ENCODE assay signal across 38 cellular contexts in genomic region chr19:22261596-22261995, GRCh38. TPM values are rescaled to one million over a fixed set of nuclear protein-coding genes. Genes with fewer than 3 reads are reported as not detected.
"Had no signal": no experiment of that assay in that cellular context is flagged by ENCODE, and none has a peak within 500 bp of the region (broad histone marks: within the 10 kb centered on the region; RNA-seq: fewer than 3 reads in every experiment).

No MANE protein-coding gene starts in this region.

- DNase-seq: activated B cell treated with CpG ODN at 0.5 μM for 24 hours; activated CD4-positive, alpha-beta memory T cell treated with anti-CD3 and anti-CD28 coated beads for 36 hours; activated CD4-positive, alpha-beta T cell treated with anti-CD3 and anti-CD28 coated beads for 4 hours; activated CD4-positive, alpha-beta T cell treated with anti-CD3 and anti-CD28 coated beads, Interleukin-2, amount 10 ng/mL, durations not matched to agents 24 days and 14 days; activated CD4-positive, alpha-beta T cell treated with anti-CD3 and anti-CD28 coated beads, Interleukin-2, amount 50 U/mL, for 1 hour; activated CD4-positive, alpha-beta T cell treated with anti-CD3 and anti-CD28 coated beads, Interleukin-2, amount 50 U/mL, for 4 hours; activated CD4-positive, CD25-positive, alpha-beta regulatory T cell treated with anti-CD3 and anti-CD28 coated beads, Interleukin-2, amount 50 U/mL, for 72 hours; activated CD8-positive, alpha-beta memory T cell treated with anti-CD3 and anti-CD28 coated beads, Interleukin-2, amount 50 U/mL, for 4 hours; activated CD8-positive, alpha-beta T cell treated with anti-CD3 and anti-CD28 coated beads for 36 hours; activated effector memory CD4-positive, alpha-beta T cell treated with anti-CD3 and anti-CD28 coated beads, Interleukin-2, amount 50 U/mL, for 16 hours; activated gamma-delta T cell treated with Interleukin-2 at 50 U/mL for 16 hours; activated naive CD4-positive, alpha-beta T cell; activated naive CD4-positive, alpha-beta T cell treated with anti-CD3 and anti-CD28 coated beads for 36 hours; activated naive CD4-positive, alpha-beta T cell treated with anti-CD3 and anti-CD28 coated beads, Interleukin-2, amount 50 U/mL, for 16 hours; activated naive CD8-positive, alpha-beta T cell treated with anti-CD3 and anti-CD28 coated beads for 36 hours; activated T-cell treated with anti-CD3 and anti-CD28 coated beads for 4 hours; activated T-cell treated with anti-CD3 and anti-CD28 coated beads, Interleukin-2, amount 50 U/mL, for 1 hour; activated T-cell treated with anti-CD3 and anti-CD28 coated beads, Interleukin-2, amount 50 U/mL, for 4 hours; activated T-cell treated with anti-CD3 and anti-CD28 coated beads, Interleukin-2, amount 50 U/mL, for 72 hours; adrenal gland; amniotic stem cell; aorta; body of pancreas; brain microvascular endothelial cell; central memory CD4-positive, alpha-beta T cell; T-cell; T-helper 2 cell; T-helper 9 cell had no signal

- H3K27me3 Mint-ChIP-seq: activated B cell treated with CpG ODN at 0.5 μM for 24 hours; activated CD4-positive, alpha-beta memory T cell treated with anti-CD3 and anti-CD28 coated beads for 36 hours; activated CD4-positive, alpha-beta T cell treated with anti-CD3 and anti-CD28 coated beads, Interleukin-2, amount 10 ng/mL, durations not matched to agents 24 days and 14 days; activated CD8-positive, alpha-beta T cell treated with anti-CD3 and anti-CD28 coated beads for 36 hours; activated T-helper 17 cell treated with anti-CD3 and anti-CD28 coated beads, Interleukin-2, amount 50 U/mL, for 72 hours had no signal

- H3K27ac Mint-ChIP-seq: activated B cell treated with CpG ODN at 0.5 μM for 24 hours; activated CD4-positive, alpha-beta memory T cell treated with anti-CD3 and anti-CD28 coated beads for 36 hours; activated CD4-positive, alpha-beta T cell treated with anti-CD3 and anti-CD28 coated beads, Interleukin-2, amount 10 ng/mL, durations not matched to agents 24 days and 14 days; activated CD8-positive, alpha-beta T cell treated with anti-CD3 and anti-CD28 coated beads for 36 hours; activated naive CD4-positive, alpha-beta T cell treated with anti-CD3 and anti-CD28 coated beads for 36 hours; activated naive CD4-positive, alpha-beta T cell treated with anti-CD3 and anti-CD28 coated beads, Interleukin-2, amount 50 U/mL, for 72 hours; activated naive CD8-positive, alpha-beta T cell treated with anti-CD3 and anti-CD28 coated beads for 36 hours; activated T-cell treated with anti-CD3 and anti-CD28 coated beads, Interleukin-2, amount 50 U/mL, for 72 hours; activated T-helper 1 cell treated with anti-CD3 and anti-CD28 coated beads, Interleukin-12 subunit alpha, Interleukin-12 subunit beta, Interleukin-2, Interleukin-4 antibody, amounts not matched to agents 30 ng/mL and 10 ng/mL and 1 ng/mL, durations not matched to agents 14 hours and 24 hours and 36 hours; activated T-helper 17 cell treated with anti-CD3 and anti-CD28 coated beads, Interleukin-2, amount 50 U/mL, for 72 hours; T-cell; T-helper 2 cell treated with Interferon-gamma antibody and Interleukin-4, amounts not matched to agents 5 μg/mL and 100 μg/mL, for 36 hours had no signal

- H3K4me1 Mint-ChIP-seq: activated B cell treated with CpG ODN at 0.5 μM for 24 hours; activated CD4-positive, alpha-beta T cell treated with anti-CD3 and anti-CD28 coated beads, Interleukin-2, amount 10 ng/mL, durations not matched to agents 24 days and 14 days; activated naive CD8-positive, alpha-beta T cell treated with anti-CD3 and anti-CD28 coated beads for 36 hours; activated T-helper 17 cell treated with anti-CD3 and anti-CD28 coated beads, Interleukin-2, amount 50 U/mL, for 72 hours; T-cell had no signal

- H3K36me3 Mint-ChIP-seq: activated CD4-positive, alpha-beta memory T cell treated with anti-CD3 and anti-CD28 coated beads for 36 hours; activated naive CD8-positive, alpha-beta T cell treated with anti-CD3 and anti-CD28 coated beads for 36 hours; T-cell had no signal

- H3K4me1 ChIP-seq: adrenal gland, body of pancreas, breast epithelium had no signal

- H3K36me3 ChIP-seq: adrenal gland, brain microvascular endothelial cell, breast epithelium had no signal

- H3K4me3 Mint-ChIP-seq: activated B cell treated with CpG ODN at 0.5 μM for 24 hours; activated CD4-positive, alpha-beta memory T cell treated with anti-CD3 and anti-CD28 coated beads for 36 hours; activated CD4-positive, alpha-beta T cell treated with anti-CD3 and anti-CD28 coated beads, Interleukin-2, amount 10 ng/mL, durations not matched to agents 24 days and 14 days; activated CD8-positive, alpha-beta T cell treated with anti-CD3 and anti-CD28 coated beads for 36 hours; activated naive CD4-positive, alpha-beta T cell treated with anti-CD3 and anti-CD28 coated beads for 36 hours; activated naive CD8-positive, alpha-beta T cell treated with anti-CD3 and anti-CD28 coated beads for 36 hours; activated T-cell treated with anti-CD3 and anti-CD28 coated beads, Interleukin-2, amount 50 U/mL, for 4 hours; activated T-cell treated with anti-CD3 and anti-CD28 coated beads, Interleukin-2, amount 50 U/mL, for 72 hours; activated T-helper 1 cell treated with anti-CD3 and anti-CD28 coated beads, Interleukin-12 subunit alpha, Interleukin-12 subunit beta, Interleukin-2, Interleukin-4 antibody, amounts not matched to agents 30 ng/mL and 10 ng/mL and 1 ng/mL, durations not matched to agents 14 hours and 24 hours and 36 hours; activated T-helper 17 cell treated with anti-CD3 and anti-CD28 coated beads, Interleukin-2, amount 50 U/mL, for 72 hours; T-cell; T-helper 2 cell treated with Interferon-gamma antibody and Interleukin-4, amounts not matched to agents 5 μg/mL and 100 μg/mL, for 36 hours had no signal

- H3K27ac ChIP-seq: adrenal gland, body of pancreas, brain microvascular endothelial cell, breast epithelium, VCaP had no signal

- H3K27me3 ChIP-seq: adrenal gland, body of pancreas, brain microvascular endothelial cell, breast epithelium had no signal

- H3K4me3 ChIP-seq: adrenal gland, body of pancreas, breast epithelium had no signal

- ATAC-seq: activated CD8-positive, alpha-beta T cell treated with anti-CD3 and anti-CD28 coated beads for 36 hours; activated naive CD4-positive, alpha-beta T cell treated with anti-CD3 and anti-CD28 coated beads, Interleukin-2, amount 50 U/mL, for 72 hours; activated T-cell treated with anti-CD3 and anti-CD28 coated beads, Interleukin-2, amount 50 U/mL, for 4 hours; activated T-cell treated with anti-CD3 and anti-CD28 coated beads, Interleukin-2, amount 50 U/mL, for 72 hours; activated T-helper 17 cell treated with anti-CD3 and anti-CD28 coated beads, Interleukin-2, amount 50 U/mL, for 72 hours; body of pancreas; T-cell had no signal

- H3K9me3 ChIP-seq: adrenal gland, body of pancreas had no signal

RNA-seq across cellular contexts. Expression of gene ZNF729, which starts 24.6 kb away (rescaled TPM):
- total RNA-seq: activated B cell treated with CpG ODN at 0.5 μM for 24 hours; activated CD4-positive, alpha-beta memory T cell treated with anti-CD3 and anti-CD28 coated beads for 36 hours; activated CD4-positive, alpha-beta T cell treated with anti-CD3 and anti-CD28 coated beads, Interleukin-2, amount 10 ng/mL, durations not matched to agents 24 days and 14 days; activated CD8-positive, alpha-beta memory T cell treated with anti-CD3 and anti-CD28 coated beads for 36 hours; activated CD8-positive, alpha-beta T cell treated with anti-CD3 and anti-CD28 coated beads for 36 hours; activated naive CD4-positive, alpha-beta T cell treated with anti-CD3 and anti-CD28 coated beads for 36 hours; activated naive CD4-positive, alpha-beta T cell treated with anti-CD3 and anti-CD28 coated beads, Interleukin-2, amount 50 U/mL, for 72 hours; activated naive CD8-positive, alpha-beta T cell treated with anti-CD3 and anti-CD28 coated beads for 36 hours; activated T-cell treated with anti-CD3 and anti-CD28 coated beads, Interleukin-2, amount 50 U/mL, for 4 hours; activated T-cell treated with anti-CD3 and anti-CD28 coated beads, Interleukin-2, amount 50 U/mL, for 72 hours; activated T-helper 1 cell treated with anti-CD3 and anti-CD28 coated beads, Interleukin-12 subunit alpha, Interleukin-12 subunit beta, Interleukin-2, Interleukin-4 antibody, amounts not matched to agents 30 ng/mL and 10 ng/mL and 1 ng/mL, durations not matched to agents 14 hours and 24 hours and 36 hours; activated T-helper 17 cell treated with anti-CD3 and anti-CD28 coated beads, Interleukin-2, amount 50 U/mL, for 72 hours; adrenal gland; aorta; astrocyte; body of pancreas; cardiac septum; T-cell; T-helper 1 cell treated with Interleukin-12 subunit alpha and Interleukin-12 subunit beta and Interleukin-4 antibody, amounts not matched to agents 30 ng/mL and 1 ng/mL, for 36 hours had no signal
